ENCODE assay signal across 11 cellular contexts in genomic region chr16:76059186-76059585, GRCh38.
"Had no signal": no experiment of that assay in that cellular context is flagged by ENCODE, and none has a peak within 500 bp of the region (broad histone marks: within the 10 kb centered on the region; RNA-seq: fewer than 3 reads in every experiment).

No MANE protein-coding gene starts in this region.

- H3K36me3 ChIP-seq: gastrocnemius medialis, neural progenitor cell, ovary, thyroid gland, uterus had no signal

- H3K9me3 ChIP-seq: gastrocnemius medialis, ovary, thyroid gland, uterus had no signal

- H2AFZ ChIP-seq: neural progenitor cell had no signal

- H3K4me3 ChIP-seq: gastrocnemius medialis, neural progenitor cell, ovary, thyroid gland, uterus had no signal

- H3K27me3 ChIP-seq: gastrocnemius medialis, neural progenitor cell, ovary, thyroid gland, uterus had no signal

- H3K4me2 ChIP-seq: neural progenitor cell had no signal

- H3K27ac ChIP-seq: gastrocnemius medialis, neural progenitor cell, ovary, thyroid gland, uterus had no signal

- FAIRE-seq: keratinocyte had no signal

- H3K4me1 ChIP-seq: gastrocnemius medialis, neural progenitor cell, thyroid gland, uterus had no signal

- H3K9ac ChIP-seq: neural progenitor cell had no signal

- DNase-seq: activated CD4-positive, alpha-beta memory T cell treated with anti-CD3 and anti-CD28 coated beads for 36 hours; activated gamma-delta T cell treated with Interleukin-2 at 50 U/mL for 16 hours; activated naive CD8-positive, alpha-beta T cell treated with anti-CD3 and anti-CD28 coated beads, Interleukin-2, amount 10 ng/mL, durations not matched to agents 7 days and 5 days; activated T-cell treated with anti-CD3 and anti-CD28 coated beads, Interleukin-2, amount 50 U/mL, for 72 hours; gastrocnemius medialis; ovary; thyroid gland; uterus had no signal

- ATAC-seq: activated T-cell treated with anti-CD3 and anti-CD28 coated beads, Interleukin-2, amount 50 U/mL, for 72 hours; gastrocnemius medialis; stimulated activated effector memory CD8-positive, alpha-beta T cell treated with anti-CD3 and anti-CD28 coated beads, Interleukin-12 subunit alpha, Interleukin-12 subunit beta, amount 100 ng/mL, for 72 hours had no signal
